In genomic region chrX:18984381-18985185, GRCh38 we compare ENCODE assay signal across 8 cellular contexts. TPM values are rescaled to one million over a fixed set of nuclear protein-coding genes. Genes with fewer than 3 reads are reported as not detected.
A peak's percentile ranks its signal among the peaks of the same experiment; 100 is the strongest.
DNase-seq lines count a peak whose midpoint lies in the region; FAIRE-seq and TF ChIP-seq lines count a peak whose summit lies in the region.

No MANE protein-coding gene starts in this region.

- H3K27ac Mint-ChIP-seq in nephron progenitor cell = no peak overlapping the region

- 0 to 38% (median 9%) methylated on average over 11 to 70 of the region's 71 CpGs for WGBS in stomach, 5 donors

- H3K4me3 ChIP-seq in fibroblast of pulmonary artery (replicated peaks; ENCODE audit: low read depth, low read length) (peak overlapping the region; percentile 69), stomach (peak overlapping the region; percentile 61 to 68 (median 62))

- peaks cover 22% of the 10 kb centered on the region for H3K9me3 Mint-ChIP-seq in nephron progenitor cell

- peak overlapping the region; percentile 67 for H3K9ac ChIP-seq in ES-I3 (ENCODE audit: low read depth, low read length)

- H3K27me3 Mint-ChIP-seq in nephron progenitor cell (ENCODE audit: low read depth, poor library complexity) = no peaks in the 10 kb centered on the region

- H3K4me1 ChIP-seq in ES-I3 (ENCODE audit: insufficient read depth, low read length) (0 out of 2 replicates have a peak, but pooled peaks cover 3% of the 10 kb centered on the region), stomach (peaks cover 5 to 31% (median 10%) of the 10 kb centered on the region in 4 donors)

- TF ChIP-seq POLR2A in H54 (IDR thresholded peaks at IDR 0.05; ENCODE audit: low read depth, low read length) (no peak; the same call in 1 of the 2 replicates), stomach (IDR thresholded peaks at IDR 0.05) (no peak)

- H3K9me3 ChIP-seq in ES-I3 (ENCODE audit: control insufficient read depth, insufficient read depth, low read length) (no peaks in the 10 kb centered on the region), stomach (peaks cover 0 to 4% (median 2%) of the 10 kb centered on the region in 4 donors)

- DNase-seq in H54 (ENCODE audit: insufficient read length, low spot score) = peak; percentile 22
- DNase-seq in LoVo (ENCODE audit: low spot score) = peak; percentile 74
- DNase-seq in RPMI8226 = peak; percentile 91
- peak; percentile 79 for DNase-seq in activated T-helper 9 cell treated with anti-CD3 and anti-CD28 coated beads, Interleukin-2, amount 50 U/mL, for 16 hours (ENCODE audit: low read depth)
- DNase-seq in fibroblast of pulmonary artery (ENCODE audit: low read depth) = peak; percentile 72
- DNase-seq in nephron progenitor cell = peak; percentile 76
- peak; percentile 85 for DNase-seq in stomach

- TF ChIP-seq EP300 in stomach (IDR thresholded peaks at IDR 0.05) = no peak

- H3K36me3 Mint-ChIP-seq in nephron progenitor cell (ENCODE audit: low read depth) = no peaks in the 10 kb centered on the region

- peaks cover 5% of the 10 kb centered on the region for H3K4me1 Mint-ChIP-seq in nephron progenitor cell

- peak overlapping the region; percentile 82 for H3K4me3 Mint-ChIP-seq in nephron progenitor cell

- H3K36me3 ChIP-seq in ES-I3 (ENCODE audit: insufficient read depth, low read length) (no peaks in the 10 kb centered on the region; the same call in 1 of the 2 replicates), stomach (peaks cover 0 to 8% (median 4%) of the 10 kb centered on the region in 4 donors)

- H3K27me3 ChIP-seq in stomach = peaks cover 0 to 8% (median 0%) of the 10 kb centered on the region in 3 donors

- no peak for FAIRE-seq in H54 (lab: Jason Lieb, UNC)

- peak overlapping the region; percentile 90 to 98 (median 93) for H3K27ac ChIP-seq in stomach

- intact Hi-C loops in stomach (cut with DNase I; ENCODE audit: low total_unique reads) = no loop called here

- TF ChIP-seq CTCF in fibroblast of pulmonary artery (IDR thresholded peaks at IDR 0.05; ENCODE audit: low read length, missing control alignments) (peak; percentile 36), nephron progenitor cell (IDR thresholded peaks at IDR 0.05) (peak; percentile 31), stomach (IDR thresholded peaks at IDR 0.05) (peak in 5 of 7 experiments; percentile 17 to 60 (median 45))

RNA-seq across cellular contexts. Expression of gene PHKA2, which starts 0.7 kb away (rescaled TPM):
- total RNA-seq in stomach = 10 to 100 TPM; 13.6 to 63.4 (median 15.8) TPM
- polyA plus RNA-seq in stomach = 10 to 100 TPM; 10.5 to 21.9 (median 14.4) TPM

Comparison
In these comparisons a context has a peak if more than half of its experiments do, and no peak if none do; other contexts are left out.
1. Peak in every context shown above with its lines: DNase-seq, H3K4me3 ChIP-seq and H3K27ac ChIP-seq.
2. DNase-seq: peak in every context shown above with its lines; median percentile 91 in RPMI8226; 85 in stomach; 79 in activated T-helper 9 cell treated with anti-CD3 and anti-CD28 coated beads, Interleukin-2, amount 50 U/mL, for 16 hours; 76 in nephron progenitor cell; 74 in LoVo; 72 in fibroblast of pulmonary artery; 22 in H54.